Comparison of ENCODE assay signal across 18 cellular contexts in genomic region chr20:34571753-34572152, GRCh38. TPM values are rescaled to one million over a fixed set of nuclear protein-coding genes. Genes with fewer than 3 reads are reported as not detected.
A peak's percentile ranks its signal among the peaks of the same experiment; 100 is the strongest.
DNase-seq lines count a peak whose midpoint lies in the region; ATAC-seq and TF ChIP-seq lines count a peak whose summit lies in the region.
"Had no signal": no experiment of that assay in that cellular context is flagged by ENCODE, and none has a peak within 500 bp of the region (broad histone marks: within the 10 kb centered on the region; RNA-seq: fewer than 3 reads in every experiment).

No MANE protein-coding gene starts in this region.

- H2BK12ac ChIP-seq in mesenchymal stem cell (ENCODE audit: low read length in 2 of 2) = no peak overlapping the region

- ATAC-seq in stimulated activated naive CD8-positive, alpha-beta T cell treated with anti-CD3 and anti-CD28 coated beads, Interleukin-15, Interleukin-2, amounts not matched to agents 100 U/mL and 50 U/mL, for 24 hours = no peak
- ATAC-seq in activated CD8-positive, alpha-beta T cell treated with anti-CD3 and anti-CD28 coated beads for 36 hours = no peak
- ATAC-seq in foreskin keratinocyte (no peak), HG03439 (IDR thresholded peaks at IDR 0.05; ENCODE audit: unreplicated experiment) (no peak)
- ATAC-seq: Panc1 had no signal

- no peak for TF ChIP-seq CTCF in activated CD8-positive, alpha-beta T cell treated with anti-CD3 and anti-CD28 coated beads for 36 hours (IDR thresholded peaks at IDR 0.05)
- no peak for TF ChIP-seq CTCF in osteoblast (IDR thresholded peaks at IDR 0.05; ENCODE audit: extremely low read depth, low read depth, low read length)
- no peak for TF ChIP-seq CTCF in foreskin keratinocyte (conservative IDR thresholded peaks at IDR 0.05)

- no peak for DNase-seq in stimulated activated naive CD8-positive, alpha-beta T cell treated with anti-CD3 and anti-CD28 coated beads, Interleukin-15, Interleukin-2, amounts not matched to agents 100 U/mL and 50 U/mL, for 24 hours
- no peak for DNase-seq in activated CD8-positive, alpha-beta T cell treated with anti-CD3 and anti-CD28 coated beads for 36 hours
- DNase-seq in mesenchymal stem cell (no peak), osteoblast (ENCODE audit: insufficient read length, low spot score, missing footprints) (no peak), foreskin keratinocyte (no peak), NCI-H2171 treated with DMSO at 0.1 percent for 48 hours (lab: John Stamatoyannopoulos, UW) (no peak)
- DNase-seq: AML-193; CD8-positive, alpha-beta memory T cell; GF-D8; HCEC 1CT; NCI-H1092; NCI-H1694 treated with DMSO at 0.1 percent for 48 hours; NCI-H446; NCI-H82; Right ventricle myocardium superior had no signal

- no peaks in the 10 kb centered on the region for H3K27me3 Mint-ChIP-seq in stimulated activated naive CD8-positive, alpha-beta T cell treated with anti-CD3 and anti-CD28 coated beads, Interleukin-15, Interleukin-2, amounts not matched to agents 100 ng/mL and 50 ng/mL, for 24 hours
- H3K27me3 Mint-ChIP-seq in activated CD8-positive, alpha-beta T cell treated with anti-CD3 and anti-CD28 coated beads for 36 hours = no peaks in the 10 kb centered on the region
- H3K27me3 Mint-ChIP-seq: CD8-positive, alpha-beta memory T cell had no signal

- H3K36me3 Mint-ChIP-seq in stimulated activated naive CD8-positive, alpha-beta T cell treated with anti-CD3 and anti-CD28 coated beads, Interleukin-15, Interleukin-2, amounts not matched to agents 100 ng/mL and 50 ng/mL, for 24 hours (ENCODE audit: low read depth) = peaks cover 31% of the 10 kb centered on the region
- H3K36me3 Mint-ChIP-seq in activated CD8-positive, alpha-beta T cell treated with anti-CD3 and anti-CD28 coated beads for 36 hours (ENCODE audit: low read depth) = peaks cover 14% of the 10 kb centered on the region

- peak overlapping the region; percentile 71 for H3K27ac Mint-ChIP-seq in stimulated activated naive CD8-positive, alpha-beta T cell treated with anti-CD3 and anti-CD28 coated beads, Interleukin-15, Interleukin-2, amounts not matched to agents 100 ng/mL and 50 ng/mL, for 24 hours
- peak overlapping the region; percentile 74 for H3K27ac Mint-ChIP-seq in activated CD8-positive, alpha-beta T cell treated with anti-CD3 and anti-CD28 coated beads for 36 hours

- H3K36me3 ChIP-seq in mesenchymal stem cell (ENCODE audit: control insufficient read depth in 1 of 2, insufficient read depth in 2 of 2, low read depth in 1 of 2, low read length in 2 of 2) = peaks cover 27 to 31% of the 10 kb centered on the region in 2 experiments
- H3K36me3 ChIP-seq in osteoblast (ENCODE audit: insufficient read depth, low read length) = peaks cover 3% of the 10 kb centered on the region

- peaks cover 11% of the 10 kb centered on the region for H3K4me1 Mint-ChIP-seq in stimulated activated naive CD8-positive, alpha-beta T cell treated with anti-CD3 and anti-CD28 coated beads, Interleukin-15, Interleukin-2, amounts not matched to agents 100 ng/mL and 50 ng/mL, for 24 hours (ENCODE audit: low read depth)
- peaks cover 10% of the 10 kb centered on the region for H3K4me1 Mint-ChIP-seq in activated CD8-positive, alpha-beta T cell treated with anti-CD3 and anti-CD28 coated beads for 36 hours (ENCODE audit: low read depth)

- H2BK15ac ChIP-seq in mesenchymal stem cell (ENCODE audit: low read depth, poor library complexity, severe bottlenecking) = no peak overlapping the region

- H3K18ac ChIP-seq in mesenchymal stem cell (ENCODE audit: low read depth in 1 of 2, low read length in 2 of 2) = no peak overlapping the region

- WGBS in mesenchymal stem cell = 78% methylated on average over 3 of the region's 5 CpGs

- H3K9me3 Mint-ChIP-seq in stimulated activated naive CD8-positive, alpha-beta T cell treated with anti-CD3 and anti-CD28 coated beads, Interleukin-15, Interleukin-2, amounts not matched to agents 100 ng/mL and 50 ng/mL, for 24 hours = no peaks in the 10 kb centered on the region
- H3K9me3 Mint-ChIP-seq in activated CD8-positive, alpha-beta T cell treated with anti-CD3 and anti-CD28 coated beads for 36 hours = no peaks in the 10 kb centered on the region
- H3K9me3 Mint-ChIP-seq: CD8-positive, alpha-beta memory T cell had no signal

- H3K79me1 ChIP-seq in mesenchymal stem cell (replicated peaks; ENCODE audit: low read length, poor library complexity, severe bottlenecking) = no peaks in the 10 kb centered on the region

- H3K79me2 ChIP-seq in osteoblast (ENCODE audit: insufficient read depth, low read length) = no peaks in the 10 kb centered on the region

- no peak overlapping the region for H4K91ac ChIP-seq in mesenchymal stem cell (ENCODE audit: low read length)

- no peaks in the 10 kb centered on the region for H3K27me3 ChIP-seq in mesenchymal stem cell (ENCODE audit: control insufficient read depth in 1 of 2, insufficient read depth in 1 of 2, low read length in 2 of 2)
- no peaks in the 10 kb centered on the region for H3K27me3 ChIP-seq in osteoblast (ENCODE audit: insufficient read depth, low read length)
- H3K27me3 ChIP-seq in foreskin keratinocyte = no peaks in the 10 kb centered on the region

- POLR2A ChIA-PET in activated CD8-positive, alpha-beta T cell treated with anti-CD3 and anti-CD28 coated beads for 36 hours (lab: Charles Lee) = no interaction called here

- H3K27ac ChIP-seq in mesenchymal stem cell (ENCODE audit: low read length, poor library complexity, severe bottlenecking) = no peak overlapping the region
- no peak overlapping the region for H3K27ac ChIP-seq in osteoblast (ENCODE audit: low read depth, low read length)
- H3K27ac ChIP-seq in foreskin keratinocyte = no peak overlapping the region

- no peak overlapping the region for H3K4me3 Mint-ChIP-seq in stimulated activated naive CD8-positive, alpha-beta T cell treated with anti-CD3 and anti-CD28 coated beads, Interleukin-15, Interleukin-2, amounts not matched to agents 100 ng/mL and 50 ng/mL, for 24 hours
- no peak overlapping the region for H3K4me3 Mint-ChIP-seq in activated CD8-positive, alpha-beta T cell treated with anti-CD3 and anti-CD28 coated beads for 36 hours
- H3K4me3 Mint-ChIP-seq: CD8-positive, alpha-beta memory T cell had no signal

- no peak overlapping the region for H3K4me3 ChIP-seq in mesenchymal stem cell (ENCODE audit: insufficient read depth in 1 of 2, low read depth in 1 of 2, low read length in 2 of 2)
- H3K4me3 ChIP-seq in osteoblast (ENCODE audit: insufficient read depth, low read length) = no peak overlapping the region

- H2BK5ac ChIP-seq in mesenchymal stem cell (ENCODE audit: low read depth, low read length, poor library complexity, severe bottlenecking) = no peak overlapping the region

- H2AFZ ChIP-seq in mesenchymal stem cell (ENCODE audit: low read depth, low read length) (no peak overlapping the region), osteoblast (ENCODE audit: low read length) (no peak overlapping the region)

- peak overlapping the region in 1 of 2 experiments; percentile 35 for H3K4ac ChIP-seq in mesenchymal stem cell (ENCODE audit: low read depth in 1 of 2, low read length in 2 of 2)

- H3K9me3 ChIP-seq in mesenchymal stem cell (ENCODE audit: control insufficient read depth, low read length) = no peaks in the 10 kb centered on the region
- H3K9me3 ChIP-seq in osteoblast (ENCODE audit: low read depth, low read length) = no peaks in the 10 kb centered on the region

- H3K4me1 ChIP-seq in mesenchymal stem cell (ENCODE audit: control insufficient read depth, insufficient read depth, low read depth, low read length) (peaks cover 6% of the 10 kb centered on the region), osteoblast (ENCODE audit: insufficient read depth, low read length) (peaks cover 2% of the 10 kb centered on the region), foreskin keratinocyte (no peaks in the 10 kb centered on the region)

- peak overlapping the region; percentile 35 for H4K8ac ChIP-seq in mesenchymal stem cell (ENCODE audit: low read length)

- intact Hi-C loops in activated CD8-positive, alpha-beta T cell treated with anti-CD3 and anti-CD28 coated beads for 36 hours (cut with micrococcal nuclease) = no loop called here

- no peak overlapping the region for H2BK120ac ChIP-seq in mesenchymal stem cell (ENCODE audit: low read depth, low read length)

- no peak overlapping the region for H3K9ac ChIP-seq in mesenchymal stem cell (ENCODE audit: low read length)

- no peaks in the 10 kb centered on the region for H4K20me1 ChIP-seq in osteoblast (ENCODE audit: insufficient read depth, low read length)

- H3K14ac ChIP-seq in mesenchymal stem cell (ENCODE audit: low read length in 2 of 2) = no peak overlapping the region

- no peak overlapping the region for H2AK5ac ChIP-seq in mesenchymal stem cell (ENCODE audit: low read length, severe bottlenecking)

- H3K4me2 ChIP-seq in mesenchymal stem cell (ENCODE audit: low read length, poor library complexity, severe bottlenecking) = no peak overlapping the region
- no peak overlapping the region for H3K4me2 ChIP-seq in osteoblast (ENCODE audit: insufficient read depth, low read length)

- H3K23ac ChIP-seq in mesenchymal stem cell (ENCODE audit: low read length in 2 of 2) = no peak overlapping the region

- CTCF ChIA-PET in activated CD8-positive, alpha-beta T cell treated with anti-CD3 and anti-CD28 coated beads for 36 hours (lab: Charles Lee) = interaction anchor here (0.8 to 3.0 kb wide), 5 partner anchors 8 to 259 kb away, joined by 3 to 7 read pairs (median 4); no protein-coding TSS in a partner anchor

RNA-seq across cellular contexts. Expression of gene MAP1LC3A, which starts 13.2 kb away (rescaled TPM):
- 1 to 10 TPM in 1 of 2 experiments, under 1 TPM in 1; 0.92 to 1.0 TPM for total RNA-seq in activated CD8-positive, alpha-beta T cell treated with anti-CD3 and anti-CD28 coated beads for 36 hours
- polyA plus RNA-seq in mesenchymal stem cell (2013, experiment 1 of 2) = 34.0 TPM
- 33.2 TPM for polyA plus RNA-seq in mesenchymal stem cell (2013, experiment 2 of 2)
- total RNA-seq in osteoblast = 24.8 and 29.7 TPM in 2 replicates
- total RNA-seq in foreskin keratinocyte = 3.9 and 4.9 TPM in 2 replicates
- 4.8 and 6.2 TPM in 2 replicates for polyA plus RNA-seq in foreskin keratinocyte

RNA-seq across cellular contexts. Expression of gene DYNLRB1, which starts 55.5 kb away (rescaled TPM):
- total RNA-seq in activated CD8-positive, alpha-beta T cell treated with anti-CD3 and anti-CD28 coated beads for 36 hours = 10 to 100 TPM; 66.6 to 70.9 TPM
- polyA plus RNA-seq in mesenchymal stem cell (2013, experiment 1 of 2) = 344 TPM
- polyA plus RNA-seq in mesenchymal stem cell (2013, experiment 2 of 2) = 339 TPM
- total RNA-seq in osteoblast (51.0 and 51.6 TPM in 2 replicates), foreskin keratinocyte (180 and 188 TPM in 2 replicates)
- polyA plus RNA-seq in foreskin keratinocyte = 297 and 306 TPM in 2 replicates
